Comparison of ENCODE assay signal across 1 cellular context in the genomic region with DNA sequence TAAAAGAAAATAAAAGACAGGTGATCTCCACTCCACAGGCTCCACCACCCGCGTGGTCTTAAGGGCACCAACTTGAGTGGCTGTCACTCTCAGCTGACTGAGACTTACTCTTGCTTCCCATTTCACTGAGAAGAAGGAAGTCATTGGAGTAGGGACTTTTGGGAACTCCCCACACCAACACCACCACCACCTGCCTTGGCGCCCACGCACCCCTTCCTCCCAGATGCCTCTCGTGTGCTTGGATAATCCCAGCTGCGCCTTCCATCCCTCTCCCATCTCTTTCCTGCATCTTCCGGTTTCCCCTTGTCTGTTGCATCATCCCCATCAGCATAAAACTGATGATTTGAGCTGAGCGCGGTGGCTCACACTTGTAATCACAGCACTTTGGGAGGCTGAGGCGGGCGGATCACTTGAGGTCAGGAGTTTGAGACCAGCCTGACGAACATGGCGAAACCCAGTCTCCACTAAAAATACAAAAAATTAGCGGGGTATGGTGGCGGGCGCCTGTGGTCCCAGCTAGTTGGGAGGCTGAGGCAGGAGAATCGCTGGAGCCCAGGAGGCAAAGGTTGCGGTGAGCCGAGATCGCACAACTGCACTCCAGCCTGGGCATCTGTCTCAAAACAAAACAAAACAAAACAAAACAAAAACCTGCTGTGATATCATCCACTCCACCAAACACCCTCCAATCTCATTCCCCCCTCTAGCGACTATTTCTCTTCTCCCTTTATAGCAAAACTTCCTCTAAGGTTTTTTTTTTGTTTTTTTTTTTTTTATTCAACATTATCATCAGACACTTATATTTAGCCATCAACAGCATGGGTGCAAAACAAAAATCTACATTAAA.
A peak's percentile ranks its signal among the peaks of the same experiment; 100 is the strongest.
TF ChIP-seq lines count a peak whose summit lies in the region.

No MANE protein-coding gene starts in this region.

TF ChIP-seq in GM12878, 131 proteins besides CTCF, POLR2A, EP300 and RAD21 (continued from another document):
- TF ChIP-seq, protein P1, sequence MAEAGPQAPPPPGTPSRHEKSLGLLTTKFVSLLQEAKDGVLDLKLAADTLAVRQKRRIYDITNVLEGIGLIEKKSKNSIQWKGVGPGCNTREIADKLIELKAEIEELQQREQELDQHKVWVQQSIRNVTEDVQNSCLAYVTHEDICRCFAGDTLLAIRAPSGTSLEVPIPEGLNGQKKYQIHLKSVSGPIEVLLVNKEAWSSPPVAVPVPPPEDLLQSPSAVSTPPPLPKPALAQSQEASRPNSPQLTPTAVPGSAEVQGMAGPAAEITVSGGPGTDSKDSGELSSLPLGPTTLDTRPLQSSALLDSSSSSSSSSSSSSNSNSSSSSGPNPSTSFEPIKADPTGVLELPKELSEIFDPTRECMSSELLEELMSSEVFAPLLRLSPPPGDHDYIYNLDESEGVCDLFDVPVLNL (IDR thresholded peaks at IDR 0.05; ENCODE audit: low read depth, low read length): no peak
- TF ChIP-seq PKNOX1 (IDR thresholded peaks at IDR 0.05) (peak; percentile 67), MLLT1 (IDR thresholded peaks at IDR 0.05) (peak; percentile 95), SIX5 (IDR thresholded peaks at IDR 0.05; ENCODE audit: low read depth, low read length, severe bottlenecking) (no peak), JUNB (IDR thresholded peaks at IDR 0.05) (0 out of 2 replicates have a peak, but pooled peaks have one; percentile 23), SP1 (IDR thresholded peaks at IDR 0.05; ENCODE audit: low read depth, low read length) (no peak), NFYA (IDR thresholded peaks at IDR 0.05; ENCODE audit: borderline replicate concordance, low read depth, low read length) (no peak), SREBF1 (IDR thresholded peaks at IDR 0.05; ENCODE audit: low read length) (no peak), NBN (IDR thresholded peaks at IDR 0.05) (no peak), POLR2AphosphoS5 (IDR thresholded peaks at IDR 0.05; ENCODE audit: low read length) (no peak), TCF3 (IDR thresholded peaks at IDR 0.05; ENCODE audit: borderline replicate concordance, insufficient read depth, low read depth, low read length) (no peak), EED (IDR thresholded peaks at IDR 0.05; ENCODE audit: low read depth) (peak; percentile 34; the same call in 1 of the 2 replicates), BCLAF1 (IDR thresholded peaks at IDR 0.05) (no peak), ZBTB33 (IDR thresholded peaks at IDR 0.05) (0 out of 2 replicates have a peak, but pooled peaks have one; percentile 55)
- TF ChIP-seq, protein P2, sequence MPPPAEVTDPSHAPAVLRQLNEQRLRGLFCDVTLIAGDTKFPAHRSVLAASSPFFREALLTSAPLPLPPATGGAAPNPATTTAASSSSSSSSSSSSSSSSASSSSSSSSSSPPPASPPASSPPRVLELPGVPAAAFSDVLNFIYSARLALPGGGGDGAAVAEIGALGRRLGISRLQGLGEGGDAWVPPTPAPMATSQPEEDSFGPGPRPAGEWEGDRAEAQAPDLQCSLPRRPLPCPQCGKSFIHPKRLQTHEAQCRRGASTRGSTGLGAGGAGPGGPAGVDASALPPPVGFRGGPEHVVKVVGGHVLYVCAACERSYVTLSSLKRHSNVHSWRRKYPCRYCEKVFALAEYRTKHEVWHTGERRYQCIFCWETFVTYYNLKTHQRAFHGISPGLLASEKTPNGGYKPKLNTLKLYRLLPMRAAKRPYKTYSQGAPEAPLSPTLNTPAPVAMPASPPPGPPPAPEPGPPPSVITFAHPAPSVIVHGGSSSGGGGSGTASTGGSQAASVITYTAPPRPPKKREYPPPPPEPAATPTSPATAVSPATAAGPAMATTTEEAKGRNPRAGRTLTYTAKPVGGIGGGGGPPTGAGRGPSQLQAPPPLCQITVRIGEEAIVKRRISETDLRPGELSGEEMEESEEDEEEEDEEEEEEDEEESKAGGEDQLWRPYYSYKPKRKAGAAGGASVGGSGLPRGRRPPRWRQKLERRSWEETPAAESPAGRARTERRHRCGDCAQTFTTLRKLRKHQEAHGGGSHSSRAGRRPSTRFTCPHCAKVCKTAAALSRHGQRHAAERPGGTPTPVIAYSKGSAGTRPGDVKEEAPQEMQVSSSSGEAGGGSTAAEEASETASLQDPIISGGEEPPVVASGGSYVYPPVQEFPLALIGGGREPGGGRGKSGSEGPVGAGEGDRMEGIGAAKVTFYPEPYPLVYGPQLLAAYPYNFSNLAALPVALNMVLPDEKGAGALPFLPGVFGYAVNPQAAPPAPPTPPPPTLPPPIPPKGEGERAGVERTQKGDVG (CRISPR knock-in tag; IDR thresholded peaks at IDR 0.05): no peak
- TF ChIP-seq, protein P3, sequence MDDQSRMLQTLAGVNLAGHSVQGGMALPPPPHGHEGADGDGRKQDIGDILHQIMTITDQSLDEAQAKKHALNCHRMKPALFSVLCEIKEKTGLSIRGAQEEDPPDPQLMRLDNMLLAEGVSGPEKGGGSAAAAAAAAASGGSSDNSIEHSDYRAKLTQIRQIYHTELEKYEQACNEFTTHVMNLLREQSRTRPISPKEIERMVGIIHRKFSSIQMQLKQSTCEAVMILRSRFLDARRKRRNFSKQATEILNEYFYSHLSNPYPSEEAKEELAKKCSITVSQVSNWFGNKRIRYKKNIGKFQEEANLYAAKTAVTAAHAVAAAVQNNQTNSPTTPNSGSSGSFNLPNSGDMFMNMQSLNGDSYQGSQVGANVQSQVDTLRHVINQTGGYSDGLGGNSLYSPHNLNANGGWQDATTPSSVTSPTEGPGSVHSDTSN (IDR thresholded peaks at IDR 0.05; ENCODE audit: insufficient replicate concordance, low read depth, low read length): peak; percentile 45
